In genomic region chr12:33588725-33589405, GRCh38 we compare ENCODE assay signal across 1 cellular context.
TF ChIP-seq lines count a peak whose summit lies in the region.

No MANE protein-coding gene starts in this region.

TF ChIP-seq in GM23338, 12 proteins besides CTCF, POLR2A, EP300 and RAD21 (continued from another document):
- TF ChIP-seq, protein P1, sequence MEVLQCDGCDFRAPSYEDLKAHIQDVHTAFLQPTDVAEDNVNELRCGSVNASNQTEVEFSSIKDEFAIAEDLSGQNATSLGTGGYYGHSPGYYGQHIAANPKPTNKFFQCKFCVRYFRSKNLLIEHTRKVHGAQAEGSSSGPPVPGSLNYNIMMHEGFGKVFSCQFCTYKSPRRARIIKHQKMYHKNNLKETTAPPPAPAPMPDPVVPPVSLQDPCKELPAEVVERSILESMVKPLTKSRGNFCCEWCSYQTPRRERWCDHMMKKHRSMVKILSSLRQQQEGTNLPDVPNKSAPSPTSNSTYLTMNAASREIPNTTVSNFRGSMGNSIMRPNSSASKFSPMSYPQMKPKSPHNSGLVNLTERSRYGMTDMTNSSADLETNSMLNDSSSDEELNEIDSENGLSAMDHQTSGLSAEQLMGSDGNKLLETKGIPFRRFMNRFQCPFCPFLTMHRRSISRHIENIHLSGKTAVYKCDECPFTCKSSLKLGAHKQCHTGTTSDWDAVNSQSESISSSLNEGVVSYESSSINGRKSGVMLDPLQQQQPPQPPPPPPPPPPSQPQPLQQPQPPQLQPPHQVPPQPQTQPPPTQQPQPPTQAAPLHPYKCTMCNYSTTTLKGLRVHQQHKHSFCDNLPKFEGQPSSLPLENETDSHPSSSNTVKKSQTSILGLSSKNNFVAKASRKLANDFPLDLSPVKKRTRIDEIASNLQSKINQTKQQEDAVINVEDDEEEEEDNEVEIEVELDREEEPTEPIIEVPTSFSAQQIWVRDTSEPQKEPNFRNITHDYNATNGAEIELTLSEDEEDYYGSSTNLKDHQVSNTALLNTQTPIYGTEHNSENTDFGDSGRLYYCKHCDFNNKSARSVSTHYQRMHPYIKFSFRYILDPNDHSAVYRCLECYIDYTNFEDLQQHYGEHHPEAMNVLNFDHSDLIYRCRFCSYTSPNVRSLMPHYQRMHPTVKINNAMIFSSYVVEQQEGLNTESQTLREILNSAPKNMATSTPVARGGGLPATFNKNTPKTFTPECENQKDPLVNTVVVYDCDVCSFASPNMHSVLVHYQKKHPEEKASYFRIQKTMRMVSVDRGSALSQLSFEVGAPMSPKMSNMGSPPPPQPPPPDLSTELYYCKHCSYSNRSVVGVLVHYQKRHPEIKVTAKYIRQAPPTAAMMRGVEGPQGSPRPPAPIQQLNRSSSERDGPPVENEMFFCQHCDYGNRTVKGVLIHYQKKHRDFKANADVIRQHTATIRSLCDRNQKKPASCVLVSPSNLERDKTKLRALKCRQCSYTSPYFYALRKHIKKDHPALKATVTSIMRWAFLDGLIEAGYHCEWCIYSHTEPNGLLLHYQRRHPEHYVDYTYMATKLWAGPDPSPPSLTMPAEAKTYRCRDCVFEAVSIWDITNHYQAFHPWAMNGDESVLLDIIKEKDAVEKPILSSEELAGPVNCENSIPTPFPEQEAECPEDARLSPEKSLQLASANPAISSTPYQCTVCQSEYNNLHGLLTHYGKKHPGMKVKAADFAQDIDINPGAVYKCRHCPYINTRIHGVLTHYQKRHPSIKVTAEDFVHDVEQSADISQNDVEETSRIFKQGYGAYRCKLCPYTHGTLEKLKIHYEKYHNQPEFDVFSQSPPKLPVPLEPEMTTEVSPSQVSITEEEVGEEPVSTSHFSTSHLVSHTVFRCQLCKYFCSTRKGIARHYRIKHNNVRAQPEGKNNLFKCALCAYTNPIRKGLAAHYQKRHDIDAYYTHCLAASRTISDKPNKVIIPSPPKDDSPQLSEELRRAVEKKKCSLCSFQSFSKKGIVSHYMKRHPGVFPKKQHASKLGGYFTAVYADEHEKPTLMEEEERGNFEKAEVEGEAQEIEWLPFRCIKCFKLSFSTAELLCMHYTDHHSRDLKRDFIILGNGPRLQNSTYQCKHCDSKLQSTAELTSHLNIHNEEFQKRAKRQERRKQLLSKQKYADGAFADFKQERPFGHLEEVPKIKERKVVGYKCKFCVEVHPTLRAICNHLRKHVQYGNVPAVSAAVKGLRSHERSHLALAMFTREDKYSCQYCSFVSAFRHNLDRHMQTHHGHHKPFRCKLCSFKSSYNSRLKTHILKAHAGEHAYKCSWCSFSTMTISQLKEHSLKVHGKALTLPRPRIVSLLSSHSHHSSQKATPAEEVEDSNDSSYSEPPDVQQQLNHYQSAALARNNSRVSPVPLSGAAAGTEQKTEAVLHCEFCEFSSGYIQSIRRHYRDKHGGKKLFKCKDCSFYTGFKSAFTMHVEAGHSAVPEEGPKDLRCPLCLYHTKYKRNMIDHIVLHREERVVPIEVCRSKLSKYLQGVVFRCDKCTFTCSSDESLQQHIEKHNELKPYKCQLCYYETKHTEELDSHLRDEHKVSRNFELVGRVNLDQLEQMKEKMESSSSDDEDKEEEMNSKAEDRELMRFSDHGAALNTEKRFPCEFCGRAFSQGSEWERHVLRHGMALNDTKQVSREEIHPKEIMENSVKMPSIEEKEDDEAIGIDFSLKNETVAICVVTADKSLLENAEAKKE (CRISPR knock-in tag; IDR thresholded peaks at IDR 0.05): no peak
- TF ChIP-seq, protein P2, sequence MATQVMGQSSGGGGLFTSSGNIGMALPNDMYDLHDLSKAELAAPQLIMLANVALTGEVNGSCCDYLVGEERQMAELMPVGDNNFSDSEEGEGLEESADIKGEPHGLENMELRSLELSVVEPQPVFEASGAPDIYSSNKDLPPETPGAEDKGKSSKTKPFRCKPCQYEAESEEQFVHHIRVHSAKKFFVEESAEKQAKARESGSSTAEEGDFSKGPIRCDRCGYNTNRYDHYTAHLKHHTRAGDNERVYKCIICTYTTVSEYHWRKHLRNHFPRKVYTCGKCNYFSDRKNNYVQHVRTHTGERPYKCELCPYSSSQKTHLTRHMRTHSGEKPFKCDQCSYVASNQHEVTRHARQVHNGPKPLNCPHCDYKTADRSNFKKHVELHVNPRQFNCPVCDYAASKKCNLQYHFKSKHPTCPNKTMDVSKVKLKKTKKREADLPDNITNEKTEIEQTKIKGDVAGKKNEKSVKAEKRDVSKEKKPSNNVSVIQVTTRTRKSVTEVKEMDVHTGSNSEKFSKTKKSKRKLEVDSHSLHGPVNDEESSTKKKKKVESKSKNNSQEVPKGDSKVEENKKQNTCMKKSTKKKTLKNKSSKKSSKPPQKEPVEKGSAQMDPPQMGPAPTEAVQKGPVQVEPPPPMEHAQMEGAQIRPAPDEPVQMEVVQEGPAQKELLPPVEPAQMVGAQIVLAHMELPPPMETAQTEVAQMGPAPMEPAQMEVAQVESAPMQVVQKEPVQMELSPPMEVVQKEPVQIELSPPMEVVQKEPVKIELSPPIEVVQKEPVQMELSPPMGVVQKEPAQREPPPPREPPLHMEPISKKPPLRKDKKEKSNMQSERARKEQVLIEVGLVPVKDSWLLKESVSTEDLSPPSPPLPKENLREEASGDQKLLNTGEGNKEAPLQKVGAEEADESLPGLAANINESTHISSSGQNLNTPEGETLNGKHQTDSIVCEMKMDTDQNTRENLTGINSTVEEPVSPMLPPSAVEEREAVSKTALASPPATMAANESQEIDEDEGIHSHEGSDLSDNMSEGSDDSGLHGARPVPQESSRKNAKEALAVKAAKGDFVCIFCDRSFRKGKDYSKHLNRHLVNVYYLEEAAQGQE (IDR thresholded peaks at IDR 0.05; ENCODE audit: unreplicated experiment): no peak
- no peak for TF ChIP-seq JUNB (IDR thresholded peaks at IDR 0.05; ENCODE audit: unreplicated experiment)
- TF ChIP-seq POLR2AphosphoS5 (IDR thresholded peaks at IDR 0.05; ENCODE audit: low read depth): no peak
